Comparison of ENCODE assay signal across 31 cellular contexts in genomic region chr6:129282053-129282452, GRCh38.
"Had no signal": no experiment of that assay in that cellular context is flagged by ENCODE, and none has a peak within 500 bp of the region (broad histone marks: within the 10 kb centered on the region; RNA-seq: fewer than 3 reads in every experiment).

No MANE protein-coding gene starts in this region.

- H3K9ac ChIP-seq: SK-N-SH had no signal

- H3K9me3 Mint-ChIP-seq: activated CD8-positive, alpha-beta T cell treated with anti-CD3 and anti-CD28 coated beads for 36 hours; activated naive CD4-positive, alpha-beta T cell treated with anti-CD3 and anti-CD28 coated beads, Interleukin-2, amount 50 U/mL, for 24 hours; activated naive CD8-positive, alpha-beta T cell treated with anti-CD3 and anti-CD28 coated beads, Interleukin-2, amount 10 ng/mL, durations not matched to agents 7 days and 5 days; activated T-cell treated with anti-CD3 and anti-CD28 coated beads, Interleukin-2, amount 50 U/mL, for 72 hours; activated T-helper 2 cell treated with anti-CD3 and anti-CD28 coated beads, Interferon-gamma antibody, Interleukin-2, Interleukin-4, amounts not matched to agents 10 μg/mL and 5 μg/mL and 100 μg/mL, durations not matched to agents 14 hours and 24 hours and 36 hours; central memory CD8-positive, alpha-beta T cell had no signal

- H3K27ac ChIP-seq: ascending aorta, cardiac muscle cell, SJSA1, WERI-Rb-1 had no signal

- H3K4me2 ChIP-seq: SK-N-SH had no signal

- H3K36me3 Mint-ChIP-seq: activated naive CD4-positive, alpha-beta T cell treated with anti-CD3 and anti-CD28 coated beads, Interleukin-2, amount 50 U/mL, for 24 hours; activated naive CD8-positive, alpha-beta T cell treated with anti-CD3 and anti-CD28 coated beads, Interleukin-2, amount 10 ng/mL, durations not matched to agents 7 days and 5 days had no signal

- H3K36me3 ChIP-seq: ascending aorta, SJSA1, WERI-Rb-1 had no signal

- H3K4me3 ChIP-seq: ascending aorta, cardiac muscle cell, SJSA1 had no signal

- H3K27ac Mint-ChIP-seq: activated CD8-positive, alpha-beta T cell treated with anti-CD3 and anti-CD28 coated beads for 36 hours; activated naive CD4-positive, alpha-beta T cell treated with anti-CD3 and anti-CD28 coated beads, Interleukin-2, amount 50 U/mL, for 24 hours; activated naive CD8-positive, alpha-beta T cell treated with anti-CD3 and anti-CD28 coated beads, Interleukin-2, amount 10 ng/mL, durations not matched to agents 7 days and 5 days; activated T-helper 2 cell treated with anti-CD3 and anti-CD28 coated beads, Interferon-gamma antibody, Interleukin-2, Interleukin-4, amounts not matched to agents 10 μg/mL and 5 μg/mL and 100 μg/mL, durations not matched to agents 14 hours and 24 hours and 36 hours had no signal

- H3K27me3 ChIP-seq: ascending aorta, cardiac muscle cell, SJSA1 had no signal

- H3K4me1 ChIP-seq: ascending aorta, SJSA1 had no signal

- DNase-seq: activated CD4-positive, alpha-beta T cell treated with anti-CD3 and anti-CD28 coated beads for 1 hour; activated CD4-positive, alpha-beta T cell treated with anti-CD3 and anti-CD28 coated beads for 48 hours; activated CD4-positive, CD25-positive, alpha-beta regulatory T cell; activated CD8-positive, alpha-beta T cell treated with anti-CD3 and anti-CD28 coated beads for 36 hours; activated gamma-delta T cell; activated naive CD4-positive, alpha-beta T cell treated with Interleukin-2 at 50 U/mL for 16 hours; activated naive CD8-positive, alpha-beta T cell treated with anti-CD3 and anti-CD28 coated beads, Interleukin-2, amount 10 ng/mL, durations not matched to agents 7 days and 5 days; activated T-cell treated with anti-CD3 and anti-CD28 coated beads, Interleukin-2, amount 50 U/mL, for 1 hour; activated T-cell treated with anti-CD3 and anti-CD28 coated beads, Interleukin-2, amount 50 U/mL, for 72 hours; amygdala; Karpas-422; NCI-H1105 treated with DMSO at 0.1 percent for 48 hours; NCI-H1436; NCI-H1694; NCI-H1930; NCI-H2081 treated with DMSO at 0.1 percent for 48 hours; NCI-H226; NCI-H524 treated with DMSO at 0.1 percent for 48 hours; RPMI8226; SHP77 treated with DMSO at 0.1 percent for 48 hours; SK-N-SH; T-helper 2 cell; T-helper 9 cell; WERI-Rb-1 had no signal

- ATAC-seq: activated CD8-positive, alpha-beta T cell treated with anti-CD3 and anti-CD28 coated beads for 36 hours; activated T-cell treated with anti-CD3 and anti-CD28 coated beads, Interleukin-2, amount 50 U/mL, for 72 hours; Panc1 had no signal

- H3K9me3 ChIP-seq: ascending aorta, SJSA1, SK-N-SH had no signal

- H3K4me3 Mint-ChIP-seq: activated CD8-positive, alpha-beta T cell treated with anti-CD3 and anti-CD28 coated beads for 36 hours; activated naive CD4-positive, alpha-beta T cell treated with anti-CD3 and anti-CD28 coated beads, Interleukin-2, amount 50 U/mL, for 24 hours; activated naive CD8-positive, alpha-beta T cell treated with anti-CD3 and anti-CD28 coated beads, Interleukin-2, amount 10 ng/mL, durations not matched to agents 7 days and 5 days; central memory CD8-positive, alpha-beta T cell had no signal

- H3K27me3 Mint-ChIP-seq: activated CD8-positive, alpha-beta T cell treated with anti-CD3 and anti-CD28 coated beads for 36 hours; activated naive CD4-positive, alpha-beta T cell treated with anti-CD3 and anti-CD28 coated beads, Interleukin-2, amount 50 U/mL, for 24 hours had no signal
